29 cellular contexts compared by ENCODE assay signal in genomic region chr10:107059872-107060271, GRCh38.
"Had no signal": no experiment of that assay in that cellular context is flagged by ENCODE, and none has a peak within 500 bp of the region (broad histone marks: within the 10 kb centered on the region; RNA-seq: fewer than 3 reads in every experiment).

No MANE protein-coding gene starts in this region.

- H3K27me3 ChIP-seq: adrenal gland, body of pancreas, breast epithelium had no signal

- DNase-seq: activated CD4-positive, alpha-beta memory T cell treated with anti-CD3 and anti-CD28 coated beads for 36 hours; activated CD4-positive, alpha-beta T cell treated with anti-CD3 and anti-CD28 coated beads for 36 hours; activated CD4-positive, alpha-beta T cell treated with anti-CD3 and anti-CD28 coated beads, Interleukin-2, amount 10 ng/mL, durations not matched to agents 24 days and 14 days; activated CD4-positive, CD25-positive, alpha-beta regulatory T cell; activated CD4-positive, CD25-positive, alpha-beta regulatory T cell treated with anti-CD3 and anti-CD28 coated beads, Interleukin-2, amount 50 U/mL, for 72 hours; activated CD8-positive, alpha-beta memory T cell treated with anti-CD3 and anti-CD28 coated beads, Interleukin-2, amount 10 ng/mL, durations not matched to agents 7 days and 5 days; activated CD8-positive, alpha-beta memory T cell treated with anti-CD3 and anti-CD28 coated beads, Interleukin-2, amount 50 U/mL, for 4 hours; activated CD8-positive, alpha-beta T cell treated with anti-CD3 and anti-CD28 coated beads, Interleukin-2, amount 10 ng/mL, durations not matched to agents 7 days and 5 days; activated effector memory CD4-positive, alpha-beta T cell treated with anti-CD3 and anti-CD28 coated beads, Interleukin-2, amount 50 U/mL, for 16 hours; activated naive CD4-positive, alpha-beta T cell treated with anti-CD3 and anti-CD28 coated beads for 36 hours; activated naive CD8-positive, alpha-beta T cell treated with anti-CD3 and anti-CD28 coated beads for 36 hours; activated naive CD8-positive, alpha-beta T cell treated with anti-CD3 and anti-CD28 coated beads, Interleukin-2, amount 50 U/mL, for 24 hours; activated T-cell treated with anti-CD3 and anti-CD28 coated beads, Interleukin-2, amount 50 U/mL, for 1 hour; activated T-cell treated with anti-CD3 and anti-CD28 coated beads, Interleukin-2, amount 50 U/mL, for 48 hours; adrenal gland; amygdala; aorta; body of pancreas; dorsolateral prefrontal cortex; effector memory CD4-positive, alpha-beta T cell; endodermal cell; foreskin fibroblast; head of caudate nucleus; T-helper 17 cell; T1000 had no signal

- H3K4me1 ChIP-seq: adrenal gland, breast epithelium had no signal

- ATAC-seq: activated CD4-positive, alpha-beta T cell treated with anti-CD3 and anti-CD28 coated beads for 36 hours; activated CD8-positive, alpha-beta memory T cell treated with anti-CD3 and anti-CD28 coated beads, Interleukin-2, amount 10 ng/mL, durations not matched to agents 7 days and 5 days; activated CD8-positive, alpha-beta T cell treated with anti-CD3 and anti-CD28 coated beads, Interleukin-2, amount 10 ng/mL, durations not matched to agents 7 days and 5 days; activated naive CD8-positive, alpha-beta T cell treated with anti-CD3 and anti-CD28 coated beads, Interleukin-2, amount 50 U/mL, for 24 hours; body of pancreas; esophagus mucosa; T-helper 17 cell had no signal

- H3K9me3 ChIP-seq: adrenal gland, body of pancreas, breast epithelium had no signal

- H3K4me3 ChIP-seq: adrenal gland, body of pancreas, breast epithelium, coronary artery, dorsolateral prefrontal cortex had no signal

- FAIRE-seq: frontal cortex had no signal

- H3K27ac ChIP-seq: adrenal gland, body of pancreas, breast epithelium, coronary artery, dorsolateral prefrontal cortex had no signal

- H3K36me3 ChIP-seq: adrenal gland, breast epithelium had no signal
